29 cellular contexts compared by ENCODE assay signal in genomic region chr5:149788964-149789363, GRCh38.
"Had no signal": no experiment of that assay in that cellular context is flagged by ENCODE, and none has a peak within 500 bp of the region (broad histone marks: within the 10 kb centered on the region; RNA-seq: fewer than 3 reads in every experiment).

No MANE protein-coding gene starts in this region.

- H3K4me1 ChIP-seq: neural progenitor cell, upper lobe of left lung had no signal

- ATAC-seq: naive thymus-derived CD4-positive, alpha-beta T cell; natural killer cell; psoas muscle; right cardiac atrium; right lobe of liver; stimulated activated memory B cell treated with anti-CD40 and anti-IgM and Interleukin-4, amounts not matched to agents 10 μg/mL and 1 μg/mL and 100 μg/mL, for 72 hours; stimulated activated naive CD8-positive, alpha-beta T cell treated with anti-CD3 and anti-CD28 coated beads, Interleukin-15, amount 100 ng/mL, for 72 hours; stimulated activated naive CD8-positive, alpha-beta T cell treated with anti-CD3 and anti-CD28 coated beads, Interleukin-15, Interleukin-2, amounts not matched to agents 100 U/mL and 50 U/mL, for 24 hours had no signal

- H3K27me3 ChIP-seq: neural progenitor cell, ovary, right lobe of liver, spleen, suprapubic skin, testis, tibial artery, upper lobe of left lung, uterus had no signal

- DNase-seq: naive thymus-derived CD4-positive, alpha-beta T cell; natural killer cell; occipital lobe; ovary; posterior cingulate gyrus; psoas muscle; right cardiac atrium; right lobe of liver; spleen; stimulated activated CD4-positive, alpha-beta T cell treated with anti-CD3 and anti-CD28 coated beads, Interleukin-12 subunit alpha, Interleukin-12 subunit beta, amount 100 ng/mL, for 4 hours; stimulated activated CD4-positive, alpha-beta T cell treated with anti-CD3 and anti-CD28 coated beads, Interleukin-1b, Interleukin-23, amount 100 ng/mL, for 48 hours; stimulated activated CD4-positive, alpha-beta T cell treated with anti-CD3 and anti-CD28 coated beads, Interleukin-4, amount 100 ng/mL, for 1 hour; stimulated activated CD4-positive, alpha-beta T cell treated with anti-CD3 and anti-CD28 coated beads, Interleukin-4, amount 100 ng/mL, for 4 hours; stimulated activated CD8-positive, alpha-beta memory T cell treated with anti-CD3 and anti-CD28 coated beads, Interleukin-4, amount 100 ng/mL, for 48 hours; stimulated activated naive CD4-positive, alpha-beta T cell; stimulated activated naive CD8-positive, alpha-beta T cell treated with anti-CD3 and anti-CD28 coated beads, Interleukin-15, amount 100 ng/mL, for 72 hours; stimulated activated naive CD8-positive, alpha-beta T cell treated with anti-CD3 and anti-CD28 coated beads, Interleukin-15, Interleukin-2, amounts not matched to agents 100 U/mL and 50 U/mL, for 24 hours; substantia nigra; testis; tibial artery; trophoblast cell; upper lobe of left lung; uterus had no signal

- H3K36me3 ChIP-seq: neural progenitor cell, ovary, right lobe of liver, spleen, suprapubic skin, tibial artery, upper lobe of left lung, uterus had no signal

- H3K27ac ChIP-seq: neural progenitor cell, ovary, parathyroid adenoma, right lobe of liver, skin epidermis, spleen, suprapubic skin, testis, tibial artery, upper lobe of left lung, uterus had no signal

- H3K9me3 ChIP-seq: ovary, psoas muscle, right lobe of liver, suprapubic skin, testis, tibial artery, upper lobe of left lung, uterus had no signal

- H2AFZ ChIP-seq: neural progenitor cell, parathyroid adenoma had no signal

- H3K4me3 ChIP-seq: neural progenitor cell, ovary, psoas muscle, right lobe of liver, skin epidermis, smooth muscle cell, spleen, suprapubic skin, testis, tibial artery, upper lobe of left lung, uterus had no signal

- H3K9ac ChIP-seq: neural progenitor cell, parathyroid adenoma had no signal

- H3K4me2 ChIP-seq: neural progenitor cell, smooth muscle cell had no signal
